9 cellular contexts compared by ENCODE assay signal in genomic region chr1:113804421-113805255, GRCh38. TPM values are rescaled to one million over a fixed set of nuclear protein-coding genes. Genes with fewer than 3 reads are reported as not detected.
DNase-seq lines count a peak whose midpoint lies in the region; ATAC-seq and TF ChIP-seq lines count a peak whose summit lies in the region.
"Had no signal": no experiment of that assay in that cellular context is flagged by ENCODE, and none has a peak within 500 bp of the region (broad histone marks: within the 10 kb centered on the region; RNA-seq: fewer than 3 reads in every experiment).

No MANE protein-coding gene starts in this region.

- H3K36me3 ChIP-seq in RWPE2 (ENCODE audit: low read depth) (0 out of 2 replicates have a peak, but pooled peaks cover 6% of the 10 kb centered on the region), skeletal muscle satellite cell (ENCODE audit: insufficient read depth, low read length) (no peaks in the 10 kb centered on the region), suprapubic skin (no peaks in the 10 kb centered on the region)

- H3K9me3 ChIP-seq in RWPE2 (ENCODE audit: severe bottlenecking) (no peaks in the 10 kb centered on the region), skeletal muscle satellite cell (replicated peaks; ENCODE audit: low read length) (no peaks in the 10 kb centered on the region), suprapubic skin (no peaks in the 10 kb centered on the region)

- TF ChIP-seq POLR2A in suprapubic skin (IDR thresholded peaks at IDR 0.05): no peak

- H3K9ac ChIP-seq in skeletal muscle satellite cell (ENCODE audit: low read depth, low read length): no peak overlapping the region

- H3K4me1 ChIP-seq in RWPE2 (ENCODE audit: insufficient read depth, poor library complexity, severe bottlenecking): peaks cover 18% of the 10 kb centered on the region
- peaks cover 23% of the 10 kb centered on the region for H3K4me1 ChIP-seq in skeletal muscle satellite cell (ENCODE audit: control insufficient read depth, insufficient read depth, low read length)
- peaks cover 40% of the 10 kb centered on the region for H3K4me1 ChIP-seq in suprapubic skin

- TF ChIP-seq CTCF in RWPE2 (IDR thresholded peaks at IDR 0.05; ENCODE audit: poor library complexity, severe bottlenecking) (no peak), foreskin fibroblast (IDR thresholded peaks at IDR 0.05; ENCODE audit: low read depth, low read length) (no peak), suprapubic skin (IDR thresholded peaks at IDR 0.05) (no peak)

- TF ChIP-seq EP300 in suprapubic skin (IDR thresholded peaks at IDR 0.05): no peak

- DNase-seq in H4 (ENCODE audit: low spot score) (peak; percentile 29), RWPE2 (ENCODE audit: low spot score) (no peak), foreskin fibroblast (peak; percentile 68 to 80), NCI-H2081 (lab: John Stamatoyannopoulos, UW) (no peak), epidermal melanocyte (ENCODE audit: insufficient read length, low spot score) (no peak), suprapubic skin (ENCODE audit: low spot score in 2 of 2) (no peak)
- DNase-seq: activated naive CD8-positive, alpha-beta T cell treated with anti-CD3 and anti-CD28 coated beads, Interleukin-2, amount 10 ng/mL, durations not matched to agents 7 days and 5 days had no signal

- peak overlapping the region; percentile 35 for H3K4me2 ChIP-seq in skeletal muscle satellite cell (ENCODE audit: low read length)

- ATAC-seq in RWPE2 (ENCODE audit: low read depth): peak; percentile 73
- no peak for ATAC-seq in GM21423 (IDR thresholded peaks at IDR 0.05; ENCODE audit: unreplicated experiment)

- H3K27ac ChIP-seq in RWPE2 (ENCODE audit: poor library complexity, severe bottlenecking) (no peak overlapping the region), suprapubic skin (no peak overlapping the region)

- 67% methylated on average over 8 of the region's 8 CpGs for WGBS in suprapubic skin

- H3K27me3 ChIP-seq in RWPE2 (ENCODE audit: insufficient read depth, poor library complexity, severe bottlenecking): no peaks in the 10 kb centered on the region
- H3K27me3 ChIP-seq in skeletal muscle satellite cell (ENCODE audit: control insufficient read depth, insufficient read depth, low read length): no peaks in the 10 kb centered on the region
- H3K27me3 ChIP-seq in suprapubic skin: no peaks in the 10 kb centered on the region

- H3K4me3 ChIP-seq in RWPE2 (ENCODE audit: severe bottlenecking): no peak overlapping the region
- no peak overlapping the region for H3K4me3 ChIP-seq in foreskin fibroblast (ENCODE audit: low read depth in 1 of 2, low read length in 2 of 2)
- H3K4me3 ChIP-seq in skeletal muscle satellite cell (ENCODE audit: low read length): no peak overlapping the region
- no peak overlapping the region for H3K4me3 ChIP-seq in suprapubic skin

RNA-seq across cellular contexts. Expression of gene RSBN1, which starts 7.6 kb away (rescaled TPM):
- total RNA-seq in H4 (2014; rRNA removed; shearing (Covaris generic)): 2.5 and 3.2 TPM in 2 replicates
- 10.9 and 11.8 TPM in 2 replicates for total RNA-seq in skeletal muscle satellite cell (2012; rRNA removed)
- total RNA-seq in suprapubic skin: 10 to 100 TPM; 17.1 to 29.1 (median 22.2) TPM

RNA-seq across cellular contexts. Expression of gene PHTF1, which starts 45.4 kb away (rescaled TPM):
- total RNA-seq in H4 (2014; rRNA removed; shearing (Covaris generic)): 19.2 and 26.3 TPM in 2 replicates
- total RNA-seq in skeletal muscle satellite cell (2012; rRNA removed): 25.3 and 32.4 TPM in 2 replicates
- total RNA-seq in suprapubic skin: 1 to 10 TPM; 1.5 to 4.8 (median 2.7) TPM

Comparison
In these comparisons a context has a peak if more than half of its experiments do, and no peak if none do; other contexts are left out.
1. DNase-seq: peak in H4 (single experiment) and foreskin fibroblast (2 of 2); none in RWPE2 (single experiment), NCI-H2081 (0 of 2), epidermal melanocyte (single experiment) and suprapubic skin (0 of 2).